Comparison of ENCODE assay signal across 9 cellular contexts in genomic region chr4:73589261-73589847, GRCh38. TPM values are rescaled to one million over a fixed set of nuclear protein-coding genes. Genes with fewer than 3 reads are reported as not detected.
DNase-seq lines count a peak whose midpoint lies in the region; ATAC-seq, FAIRE-seq and TF ChIP-seq lines count a peak whose summit lies in the region.
"Had no signal": no experiment of that assay in that cellular context is flagged by ENCODE, and none has a peak within 500 bp of the region (broad histone marks: within the 10 kb centered on the region; RNA-seq: fewer than 3 reads in every experiment).

No MANE protein-coding gene starts in this region.

- POLR2A ChIA-PET in MCF 10A (lab: Yijun Ruan, JAX), result interaction anchor here (0.5 to 2.3 kb wide), 18 partner anchors 12 to 521 kb away, joined by 3 to 22 read pairs (median 3); partner anchors contain the start of gene RASSF6

- H3K4me1 Mint-ChIP-seq in MCF 10A (ENCODE audit: insufficient read depth, unreplicated experiment), result peaks cover 15% of the 10 kb centered on the region
- H3K4me1 Mint-ChIP-seq: CD4-positive, CD25-positive, alpha-beta regulatory T cell had no signal

- ATAC-seq in HG03103 (IDR thresholded peaks at IDR 0.05; ENCODE audit: low read depth, unreplicated experiment), result peak; percentile 8

- H3K27me3 Mint-ChIP-seq in MCF 10A (ENCODE audit: insufficient read depth, unreplicated experiment), result no peaks in the 10 kb centered on the region
- H3K27me3 Mint-ChIP-seq: CD4-positive, CD25-positive, alpha-beta regulatory T cell had no signal

- no peak for TF ChIP-seq CTCF in MCF 10A (IDR thresholded peaks at IDR 0.05; ENCODE audit: unreplicated experiment)
- TF ChIP-seq CTCF in breast epithelium (IDR thresholded peaks at IDR 0.05), result no peak
- TF ChIP-seq CTCF in astrocyte of the cerebellum (IDR thresholded peaks at IDR 0.05; ENCODE audit: low read depth, low read length, missing control alignments), result no peak
- TF ChIP-seq CTCF in suprapubic skin (IDR thresholded peaks at IDR 0.05), result no peak
- no peak for TF ChIP-seq CTCF in dorsolateral prefrontal cortex (IDR thresholded peaks at IDR 0.05 in 54 of 56, conservative IDR thresholded peaks at IDR 0.05 in 2 of 56; ENCODE audit: low read depth in 1 of 56, partially characterized antibody in 56 of 56)

- H3K27me3 ChIP-seq in breast epithelium (no peaks in the 10 kb centered on the region), suprapubic skin (no peaks in the 10 kb centered on the region), dorsolateral prefrontal cortex (peaks cover 0 to 4% (median 0%) of the 10 kb centered on the region in 45 donors)

- no peak for FAIRE-seq in H54 (lab: Jason Lieb, UNC)

- no peak for TF ChIP-seq POLR2A in breast epithelium (IDR thresholded peaks at IDR 0.05)
- no peak for TF ChIP-seq POLR2A in suprapubic skin (IDR thresholded peaks at IDR 0.05)
- no peak for TF ChIP-seq POLR2A in H54 (IDR thresholded peaks at IDR 0.05; ENCODE audit: low read depth, low read length)

- CTCF ChIA-PET in MCF 10A (lab: Yijun Ruan, JAX), result interaction anchor here (0.6 to 3.0 kb wide), 7 partner anchors 15 to 267 kb away, joined by 3 to 13 read pairs (median 4); no protein-coding TSS in a partner anchor

- intact Hi-C loops in MCF 10A (cut with micrococcal nuclease), result no loop called here
- intact Hi-C loops in breast epithelium (cut with DNase I; ENCODE audit: low total_unique reads), result no loop called here
- intact Hi-C loops in dorsolateral prefrontal cortex (cut with DNase I), result no loop called here

- no peaks in the 10 kb centered on the region for H3K9me3 Mint-ChIP-seq in MCF 10A (ENCODE audit: unreplicated experiment)

- BruUV-seq in MCF 10A (replicated peaks; lab: Mats Ljungman, UMichigan), result no TSS peak

- DNase-seq in MCF 10A (ENCODE audit: unreplicated experiment) (peak; percentile 87), breast epithelium (ENCODE audit: low spot score in 2 of 2) (no peak), astrocyte of the cerebellum (ENCODE audit: low read depth) (peak; percentile 61), suprapubic skin (ENCODE audit: low spot score in 2 of 2) (no peak), Kasumi-1 (lab: John Stamatoyannopoulos, UW) (no peak), dorsolateral prefrontal cortex (no peak), H54 (ENCODE audit: insufficient read length, low spot score) (no peak)
- DNase-seq: CD4-positive, CD25-positive, alpha-beta regulatory T cell had no signal

- H3K4me3 ChIP-seq in breast epithelium (no peak overlapping the region), astrocyte of the cerebellum (ENCODE audit: low read depth, low read length) (no peak overlapping the region), suprapubic skin (no peak overlapping the region), dorsolateral prefrontal cortex (no peak overlapping the region)

- no peaks in the 10 kb centered on the region for H3K36me3 Mint-ChIP-seq in MCF 10A (ENCODE audit: insufficient read depth, unreplicated experiment)
- H3K36me3 Mint-ChIP-seq: CD4-positive, CD25-positive, alpha-beta regulatory T cell had no signal

- in situ Hi-C loops in astrocyte of the cerebellum (cut with HindIII; ENCODE audit: low sequenced_read_pairs), result no loop called here

- H3K9me3 ChIP-seq in breast epithelium (no peaks in the 10 kb centered on the region), suprapubic skin (no peaks in the 10 kb centered on the region)

- no peak overlapping the region for H3K4me3 Mint-ChIP-seq in MCF 10A (ENCODE audit: unreplicated experiment)
- H3K4me3 Mint-ChIP-seq: CD4-positive, CD25-positive, alpha-beta regulatory T cell had no signal

- H3K27ac ChIP-seq in breast epithelium, result peak overlapping the region in 1 of 2 donors; percentile 49
- H3K27ac ChIP-seq in suprapubic skin, result peak overlapping the region; percentile 43
- no peak overlapping the region for H3K27ac ChIP-seq in dorsolateral prefrontal cortex

- H3K36me3 ChIP-seq in breast epithelium (no peaks in the 10 kb centered on the region), suprapubic skin (no peaks in the 10 kb centered on the region)

- no peak for TF ChIP-seq EP300 in suprapubic skin (IDR thresholded peaks at IDR 0.05)

- H3K4me1 ChIP-seq in breast epithelium (no peaks in the 10 kb centered on the region), suprapubic skin (peaks cover 26% of the 10 kb centered on the region)

- peak overlapping the region; percentile 46 for H3K27ac Mint-ChIP-seq in MCF 10A (ENCODE audit: low read depth, unreplicated experiment)

- 72% methylated on average over 4 of the region's 4 CpGs for WGBS in suprapubic skin

RNA-seq across cellular contexts. Expression of gene RASSF6, which starts 30.9 kb away (rescaled TPM):
- total RNA-seq in MCF 10A (2022) (1.6 and 2.4 TPM in 2 replicates), breast epithelium (10 to 100 TPM in 1 of 3 donors, 1 to 10 TPM in 1, not detected in 1; 4.6 to 11.7 TPM), suprapubic skin (10 to 100 TPM in 3 of 4 donors, 1 to 10 TPM in 1; 6.0 to 15.6 (median 13.5) TPM), dorsolateral prefrontal cortex (under 1 TPM in 22 of 120 experiments, not detected in 98; 0.06 to 0.72 (median 0.13) TPM)
- total RNA-seq: CD4-positive, CD25-positive, alpha-beta regulatory T cell had no signal

Comparison
In these comparisons a context has a peak if more than half of its experiments do, and no peak if none do; other contexts are left out.
1. DNase-seq: peak in MCF 10A (single experiment) and astrocyte of the cerebellum (single experiment); none in breast epithelium (0 of 2), suprapubic skin (0 of 2), Kasumi-1 (0 of 2), dorsolateral prefrontal cortex (0 of 10) and H54 (single experiment).